ENCODE assay signal across 20 cellular contexts in the genomic region with DNA sequence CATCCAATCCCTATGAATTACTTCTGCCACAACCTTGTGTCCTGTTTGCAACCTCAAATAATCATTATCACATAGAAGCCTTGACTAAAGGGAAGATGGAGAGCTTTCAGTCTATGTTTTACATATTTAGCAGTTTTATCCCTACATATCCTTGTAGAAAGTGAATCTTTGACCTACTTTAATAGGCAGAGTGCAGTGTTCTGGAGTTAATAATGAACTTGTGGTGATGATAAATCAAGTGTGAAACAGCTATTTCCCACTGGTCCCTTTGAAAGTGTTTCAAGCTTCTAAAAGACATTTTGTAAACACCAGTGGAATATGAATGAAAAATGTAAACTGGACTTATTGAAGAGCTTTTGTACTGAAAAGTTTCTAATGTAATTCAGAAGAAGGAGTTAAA.
DNase-seq lines count a peak whose midpoint lies in the region; ATAC-seq and FAIRE-seq lines count a peak whose summit lies in the region.
"Had no signal": no experiment of that assay in that cellular context is flagged by ENCODE, and none has a peak within 500 bp of the region (broad histone marks: within the 10 kb centered on the region; RNA-seq: fewer than 3 reads in every experiment).

No MANE protein-coding gene starts in this region.

- no peaks in the 10 kb centered on the region for H3K27me3 ChIP-seq in aorta (ENCODE audit: control insufficient read depth in 1 of 2, insufficient read depth in 2 of 2, low read length in 1 of 2)
- H3K27me3 ChIP-seq: BE2C had no signal

- peak; percentile 70 for FAIRE-seq in RCC 7860 (lab: Jason Lieb, UNC)
- FAIRE-seq: D721Med, H1, HepG2 had no signal

- H3K27ac ChIP-seq in aorta (ENCODE audit: low read depth in 1 of 2, low read length in 2 of 2): no peak overlapping the region

- intact Hi-C loops in aorta (cut with DNase I): no loop called here

- H3K4me1 ChIP-seq in aorta (ENCODE audit: control insufficient read depth in 1 of 2, insufficient read depth in 2 of 2, low read length in 2 of 2): peaks cover 0 to 4% of the 10 kb centered on the region in 2 donors
- H3K4me1 ChIP-seq: BE2C had no signal

- DNase-seq in RCC 7860 (ENCODE audit: low spot score) (no peak), kidney glomerular epithelial cell (lab: John Stamatoyannopoulos, UW) (peak; percentile 57), renal cortical epithelial cell (ENCODE audit: low read depth) (peak; percentile 84), aorta (no peak)
- DNase-seq in activated CD8-positive, alpha-beta memory T cell treated with anti-CD3 and anti-CD28 coated beads, Interleukin-2, amount 50 U/mL, for 48 hours: no peak
- DNase-seq: BE2C; C1 segment of cervical spinal cord; CD4-positive, CD25-positive, alpha-beta regulatory T cell; CD8-positive, alpha-beta memory T cell; COR-L47; DMS79; GF-D8; H9; Karpas-422; KBM-7 had no signal

- no peak overlapping the region for H3K4me3 ChIP-seq in aorta (ENCODE audit: low read length in 2 of 2)

- H3K9me3 ChIP-seq in aorta (ENCODE audit: control insufficient read depth, low read length): peaks cover 2% of the 10 kb centered on the region
- H3K9me3 ChIP-seq: BE2C had no signal

- no peaks in the 10 kb centered on the region for H3K36me3 ChIP-seq in aorta (ENCODE audit: control insufficient read depth in 1 of 2, insufficient read depth in 2 of 2, low read length in 1 of 2)
- H3K36me3 ChIP-seq: BE2C had no signal

- ATAC-seq in GM18861 (IDR thresholded peaks at IDR 0.05; ENCODE audit: unreplicated experiment): peak; percentile 63
- ATAC-seq in HG03521 (IDR thresholded peaks at IDR 0.05; ENCODE audit: unreplicated experiment): no peak
- ATAC-seq in aorta (ENCODE audit: low FRiP score): no peak
- ATAC-seq: HepG2 had no signal

Comparison
In these comparisons a context has a peak if more than half of its experiments do, and no peak if none do; other contexts are left out.
1. DNase-seq: peak in kidney glomerular epithelial cell (single experiment) and renal cortical epithelial cell (single experiment); none in RCC 7860 (single experiment), aorta (0 of 2) and activated CD8-positive, alpha-beta memory T cell treated with anti-CD3 and anti-CD28 coated beads, Interleukin-2, amount 50 U/mL, for 48 hours (single experiment).